In the genomic region with DNA sequence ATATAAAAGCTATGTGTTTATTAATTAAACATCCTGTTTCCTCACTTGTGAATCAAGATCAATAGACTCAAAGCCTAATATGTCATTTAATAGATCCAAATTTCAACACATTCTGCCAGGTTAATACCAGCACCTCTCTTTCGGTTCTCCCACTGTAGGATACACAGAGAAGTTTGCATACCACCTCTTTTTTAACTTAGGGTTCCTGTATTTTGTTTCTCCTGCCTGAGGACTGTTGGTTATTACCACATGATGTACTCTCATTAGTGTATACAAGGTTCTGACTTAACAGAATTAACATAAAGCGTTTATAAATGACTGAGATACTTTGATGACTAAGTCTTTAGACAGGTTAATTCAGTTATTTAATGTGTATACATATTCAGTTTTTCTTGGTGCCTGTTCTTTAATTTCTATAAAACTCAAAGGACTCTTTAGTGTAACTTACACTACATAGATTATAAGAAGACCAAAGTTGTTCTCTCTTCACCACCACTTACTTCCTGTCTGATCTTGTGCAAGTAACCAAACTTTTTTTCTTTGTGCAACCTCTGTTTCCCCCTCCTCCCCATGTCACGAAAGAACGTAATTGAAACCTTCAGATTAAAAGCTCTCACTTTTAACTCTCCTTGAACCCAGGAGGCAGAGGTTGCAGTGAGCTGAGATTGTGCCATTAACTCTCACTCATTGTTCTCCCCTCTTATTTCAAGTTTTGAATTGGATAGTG, we compare ENCODE assay signal across 1 cellular context.
TF ChIP-seq lines count a peak whose summit lies in the region.

No MANE protein-coding gene starts in this region.

TF ChIP-seq in liver, 16 proteins besides CTCF, POLR2A, EP300 and RAD21 (continued from another document):
- TF ChIP-seq, protein P1, sequence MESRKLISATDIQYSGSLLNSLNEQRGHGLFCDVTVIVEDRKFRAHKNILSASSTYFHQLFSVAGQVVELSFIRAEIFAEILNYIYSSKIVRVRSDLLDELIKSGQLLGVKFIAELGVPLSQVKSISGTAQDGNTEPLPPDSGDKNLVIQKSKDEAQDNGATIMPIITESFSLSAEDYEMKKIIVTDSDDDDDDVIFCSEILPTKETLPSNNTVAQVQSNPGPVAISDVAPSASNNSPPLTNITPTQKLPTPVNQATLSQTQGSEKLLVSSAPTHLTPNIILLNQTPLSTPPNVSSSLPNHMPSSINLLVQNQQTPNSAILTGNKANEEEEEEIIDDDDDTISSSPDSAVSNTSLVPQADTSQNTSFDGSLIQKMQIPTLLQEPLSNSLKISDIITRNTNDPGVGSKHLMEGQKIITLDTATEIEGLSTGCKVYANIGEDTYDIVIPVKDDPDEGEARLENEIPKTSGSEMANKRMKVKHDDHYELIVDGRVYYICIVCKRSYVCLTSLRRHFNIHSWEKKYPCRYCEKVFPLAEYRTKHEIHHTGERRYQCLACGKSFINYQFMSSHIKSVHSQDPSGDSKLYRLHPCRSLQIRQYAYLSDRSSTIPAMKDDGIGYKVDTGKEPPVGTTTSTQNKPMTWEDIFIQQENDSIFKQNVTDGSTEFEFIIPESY (IDR thresholded peaks at IDR 0.05): no peak
- TF ChIP-seq EGR1 (IDR thresholded peaks at IDR 0.05; ENCODE audit: low read depth in 2 of 2) (no peak), HNF4G (IDR thresholded peaks at IDR 0.05) (no peak), ATF3 (IDR thresholded peaks at IDR 0.05) (no peak), REST (IDR thresholded peaks at IDR 0.05) (no peak)
